9 cellular contexts compared by ENCODE assay signal in genomic region chr5:96433066-96433447, GRCh38. TPM values are rescaled to one million over a fixed set of nuclear protein-coding genes. Genes with fewer than 3 reads are reported as not detected.
DNase-seq lines count a peak whose midpoint lies in the region; ATAC-seq, FAIRE-seq and TF ChIP-seq lines count a peak whose summit lies in the region.
"Had no signal": no experiment of that assay in that cellular context is flagged by ENCODE, and none has a peak within 500 bp of the region (broad histone marks: within the 10 kb centered on the region; RNA-seq: fewer than 3 reads in every experiment).

TSS of gene PCSK1 (minus strand) at chr5:96433248. CDS start at chr5:96433042, 206 bp downstream.

- no peak for TF ChIP-seq EP300 in transverse colon (IDR thresholded peaks at IDR 0.05; ENCODE audit: low read depth)

- 16 to 17% methylated on average over 19 of the region's 19 CpGs for WGBS in pancreas, 2 donors
- 26 to 28% methylated on average over 7 to 19 of the region's 19 CpGs for WGBS in transverse colon (ENCODE audit: low coverage in 1 of 2), 2 donors

- DNase-seq in NCI-H1694 treated with DMSO at 0.1 percent for 48 hours (lab: John Stamatoyannopoulos, UW) (peak; percentile 36), brain microvascular endothelial cell (no peak), pancreas (peak in 1 of 6 donors; percentile 61), A172 (ENCODE audit: low spot score) (no peak), COLO829 (ENCODE audit: low spot score) (no peak), transverse colon (no peak)

- no peak within 1 kb of the TSS for H3K27ac ChIP-seq in brain microvascular endothelial cell
- no peak within 1 kb of the TSS for H3K27ac ChIP-seq in pancreas
- H3K27ac ChIP-seq in transverse colon = no peak within 1 kb of the TSS
- H3K27ac ChIP-seq: HL-60 had no signal

- no peak for TF ChIP-seq CTCF in brain microvascular endothelial cell (IDR thresholded peaks at IDR 0.05; ENCODE audit: low read depth, low read length, missing control alignments)
- no peak for TF ChIP-seq CTCF in pancreas (IDR thresholded peaks at IDR 0.05)
- TF ChIP-seq CTCF in transverse colon (IDR thresholded peaks at IDR 0.05) = no peak

- in situ Hi-C loops in brain microvascular endothelial cell (cut with HindIII; ENCODE audit: low pct_ligation_motif_present, low sequenced_read_pairs) = no loop called here
- in situ Hi-C loops in transverse colon (cut with MboI; ENCODE audit: low pct_ligation_motif_present in 1 of 4, low pct_unique_long_range_greater_than_20kb in 1 of 4, low sequenced_read_pairs in 3 of 4) = no loop called here

- peak in 3 of 4 donors; percentile 31 to 75 (median 68) for ATAC-seq in pancreas
- ATAC-seq in HG03521 (IDR thresholded peaks at IDR 0.05; ENCODE audit: unreplicated experiment) = no peak

- peak within 1 kb of the TSS; percentile 34; the same call in 1 of the 2 replicates for H3K4me3 ChIP-seq in GM08714 (ENCODE audit: low read length)
- H3K4me3 ChIP-seq in brain microvascular endothelial cell (ENCODE audit: low read depth, low read length) = peak within 1 kb of the TSS; percentile 24
- H3K4me3 ChIP-seq in pancreas = peak within 1 kb of the TSS in 1 of 4 donors; percentile 15
- peak within 1 kb of the TSS in 1 of 4 donors; percentile 32 for H3K4me3 ChIP-seq in transverse colon

- no peaks in the 10 kb centered on the region for H3K4me1 ChIP-seq in pancreas
- peaks cover 0 to 15% (median 0%) of the 10 kb centered on the region in 4 donors for H3K4me1 ChIP-seq in transverse colon

- H3K27me3 ChIP-seq in brain microvascular endothelial cell (replicated peaks) (peaks cover 21% of the 10 kb centered on the region), pancreas (peaks cover 0 to 7% (median 3%) of the 10 kb centered on the region in 4 donors), transverse colon (peaks cover 68% of the 10 kb centered on the region)

- FAIRE-seq in pancreas (lab: Jason Lieb, UNC) = no peak

- H3K9me3 ChIP-seq in pancreas = no peaks in the 10 kb centered on the region
- no peaks in the 10 kb centered on the region for H3K9me3 ChIP-seq in transverse colon

- TF ChIP-seq POLR2A in transverse colon (IDR thresholded peaks at IDR 0.05) = no peak

- intact Hi-C loops in pancreas (cut with DNase I) = no loop called here
- intact Hi-C loops in transverse colon (cut with DNase I; ENCODE audit: low total_unique reads) = no loop called here

- H3K36me3 ChIP-seq in brain microvascular endothelial cell (replicated peaks) (no peaks in the 10 kb centered on the region), pancreas (no peaks in the 10 kb centered on the region), transverse colon (no peaks in the 10 kb centered on the region)

RNA-seq across cellular contexts. Expression of gene PCSK1, which starts in this region (rescaled TPM):
- total RNA-seq in pancreas = 10 to 100 TPM in 3 of 6 donors, 1 to 10 TPM in 3; 2.3 to 33.0 (median 10.5) TPM
- polyA plus RNA-seq in pancreas = 10 to 100 TPM in 1 of 2 donors, 1 to 10 TPM in 1; 3.8 to 32.4 TPM
- 0.02 TPM in 1 of 2 replicates, not detected in the other for total RNA-seq in A172 (2014; rRNA removed; shearing (Covaris generic))
- 1 to 10 TPM in 2 of 4 donors, not detected in 2; 1.6 to 2.5 TPM for total RNA-seq in transverse colon
